ENCODE assay signal across 8 cellular contexts in the genomic region with DNA sequence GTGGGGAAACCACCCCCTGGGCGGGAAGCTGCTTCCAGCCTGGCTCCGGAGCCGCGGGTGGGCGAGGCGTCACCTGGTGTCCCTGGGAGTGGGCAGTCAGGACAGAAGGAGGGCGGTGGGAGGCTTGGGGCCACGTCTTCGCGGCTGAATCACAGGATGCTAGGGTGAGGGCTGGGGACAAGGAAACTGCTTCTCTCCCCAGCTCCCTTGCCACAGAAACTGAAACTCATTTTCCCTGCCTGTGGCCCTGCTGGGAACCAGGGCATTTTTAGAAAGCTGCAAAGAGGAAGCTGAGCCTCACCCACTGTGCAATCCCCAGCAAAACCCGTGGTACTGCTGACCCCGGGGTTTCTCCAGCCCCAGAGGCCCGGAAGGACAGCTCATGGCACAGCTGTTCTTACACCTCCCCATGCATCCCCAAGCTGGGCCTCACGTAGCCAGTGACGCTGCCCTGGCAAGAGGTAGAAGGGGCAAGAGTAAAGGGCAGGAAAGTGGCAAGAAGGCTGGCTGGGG. TPM values are rescaled to one million over a fixed set of nuclear protein-coding genes. Genes with fewer than 3 reads are reported as not detected.
DNase-seq lines count a peak whose midpoint lies in the region; ATAC-seq and TF ChIP-seq lines count a peak whose summit lies in the region.

No MANE protein-coding gene starts in this region.

- H3K36me3 ChIP-seq in HEK293 (ENCODE audit: control insufficient read depth in 2 of 2, insufficient read depth in 1 of 2, low read length in 2 of 2): no peaks in the 10 kb centered on the region
- H3K36me3 ChIP-seq in OCI-LY3 (replicated peaks; ENCODE audit: low read depth, low read length): peaks cover 4% of the 10 kb centered on the region
- H3K36me3 ChIP-seq in skeletal muscle satellite cell (ENCODE audit: insufficient read depth, low read length): no peaks in the 10 kb centered on the region

- H4K20me1 ChIP-seq in OCI-LY3 (ENCODE audit: insufficient read depth, low read length): no peaks in the 10 kb centered on the region

- CTCF ChIA-PET in HEK293 (lab: Yijun Ruan, JAX): interaction anchor here (0.5 to 2.3 kb wide), 10 partner anchors 12 to 189 kb away, joined by 3 to 8 read pairs (median 3); a partner anchor contains a TSS

- peak; percentile 56 for ATAC-seq in left ventricle myocardium superior

- peak; percentile 27 for TF ChIP-seq POLR2A in GM15510 (IDR thresholded peaks at IDR 0.05; ENCODE audit: borderline replicate concordance, extremely low read depth, insufficient read length)

- intact Hi-C loops in left ventricle myocardium superior (cut with micrococcal nuclease): no loop called here

- H3K27me3 ChIP-seq in OCI-LY3 (ENCODE audit: low read depth, low read length) (no peaks in the 10 kb centered on the region), skeletal muscle satellite cell (ENCODE audit: control insufficient read depth, insufficient read depth, low read length) (no peaks in the 10 kb centered on the region)

- H2AFZ ChIP-seq in OCI-LY3 (ENCODE audit: low read depth, low read length): no peak overlapping the region

- H3K9me3 ChIP-seq in HEK293 (ENCODE audit: control insufficient read depth, insufficient read depth, low read depth, low read length): no peaks in the 10 kb centered on the region
- H3K9me3 ChIP-seq in OCI-LY3 (ENCODE audit: insufficient read depth, low read length): no peaks in the 10 kb centered on the region
- no peaks in the 10 kb centered on the region for H3K9me3 ChIP-seq in skeletal muscle satellite cell (replicated peaks; ENCODE audit: low read length)

- H3K9ac ChIP-seq in OCI-LY3 (ENCODE audit: low read length): peak overlapping the region; percentile 68
- H3K9ac ChIP-seq in skeletal muscle satellite cell (ENCODE audit: low read depth, low read length): peak overlapping the region; percentile 62

- DNase-seq in amniotic epithelial cell (ENCODE audit: low read depth) (peak; percentile 78), left ventricle myocardium superior (peak; percentile 75), HUDEP-2 (lab: John Stamatoyannopoulos, UW; ENCODE audit: unreplicated experiment in 76 of 76) (no peak), NCI-H1105 (lab: John Stamatoyannopoulos, UW) (no peak)

- no peak overlapping the region for H3K27ac ChIP-seq in HEK293 (ENCODE audit: extremely low read depth, low read depth, low read length)
- peak overlapping the region; percentile 62 for H3K27ac ChIP-seq in OCI-LY3 (ENCODE audit: low read length)

- H3K4me3 ChIP-seq in HEK293 (ENCODE audit: low read depth, low read length) (no peak overlapping the region), OCI-LY3 (ENCODE audit: low read length) (peak overlapping the region; percentile 57), skeletal muscle satellite cell (ENCODE audit: low read length) (peak overlapping the region; percentile 41)

- POLR2A ChIA-PET in HEK293 (lab: Yijun Ruan, JAX): interaction anchor here (0.5 kb wide), 1 partner anchor 27 kb away, joined by 4 read pairs; no protein-coding TSS in a partner anchor

- no peak for TF ChIP-seq CTCF in HEK293 (tag by site-specific recombination; IDR thresholded peaks at IDR 0.05)
- no peak for TF ChIP-seq CTCF in OCI-LY3 (IDR thresholded peaks at IDR 0.05; ENCODE audit: low read depth, low read length)

- H3K4me1 ChIP-seq in HEK293 (ENCODE audit: control insufficient read depth, insufficient read depth, low read length) (peaks cover 4% of the 10 kb centered on the region; the same call in 1 of the 2 replicates), OCI-LY3 (ENCODE audit: low read length) (peaks cover 37% of the 10 kb centered on the region), skeletal muscle satellite cell (ENCODE audit: control insufficient read depth, insufficient read depth, low read length) (peaks cover 30% of the 10 kb centered on the region)

- H3K4me2 ChIP-seq in OCI-LY3 (ENCODE audit: low read length): peak overlapping the region; percentile 81
- H3K4me2 ChIP-seq in skeletal muscle satellite cell (ENCODE audit: low read length): peak overlapping the region; percentile 72

- H3K79me2 ChIP-seq in OCI-LY3 (ENCODE audit: low read length): peaks cover 9% of the 10 kb centered on the region

TF ChIP-seq in HEK293, 187 proteins besides CTCF, POLR2A, EP300 and RAD21 (continues in another document):
- no peak for TF ChIP-seq ZNF549 (tag by site-specific recombination; IDR thresholded peaks at IDR 0.05)
- TF ChIP-seq ZNF23 (tag by site-specific recombination; IDR thresholded peaks at IDR 0.05; ENCODE audit: borderline replicate concordance): no peak
- no peak for TF ChIP-seq ZNF529 (tag by site-specific recombination; IDR thresholded peaks at IDR 0.05; ENCODE audit: insufficient replicate concordance)
- no peak for TF ChIP-seq ZNF202 (tag by site-specific recombination; IDR thresholded peaks at IDR 0.05; ENCODE audit: borderline replicate concordance)
- TF ChIP-seq WT1 (tag by site-specific recombination; IDR thresholded peaks at IDR 0.05): no peak
- no peak for TF ChIP-seq ZNF248 (tag by site-specific recombination; IDR thresholded peaks at IDR 0.05)
- TF ChIP-seq, protein P1, sequence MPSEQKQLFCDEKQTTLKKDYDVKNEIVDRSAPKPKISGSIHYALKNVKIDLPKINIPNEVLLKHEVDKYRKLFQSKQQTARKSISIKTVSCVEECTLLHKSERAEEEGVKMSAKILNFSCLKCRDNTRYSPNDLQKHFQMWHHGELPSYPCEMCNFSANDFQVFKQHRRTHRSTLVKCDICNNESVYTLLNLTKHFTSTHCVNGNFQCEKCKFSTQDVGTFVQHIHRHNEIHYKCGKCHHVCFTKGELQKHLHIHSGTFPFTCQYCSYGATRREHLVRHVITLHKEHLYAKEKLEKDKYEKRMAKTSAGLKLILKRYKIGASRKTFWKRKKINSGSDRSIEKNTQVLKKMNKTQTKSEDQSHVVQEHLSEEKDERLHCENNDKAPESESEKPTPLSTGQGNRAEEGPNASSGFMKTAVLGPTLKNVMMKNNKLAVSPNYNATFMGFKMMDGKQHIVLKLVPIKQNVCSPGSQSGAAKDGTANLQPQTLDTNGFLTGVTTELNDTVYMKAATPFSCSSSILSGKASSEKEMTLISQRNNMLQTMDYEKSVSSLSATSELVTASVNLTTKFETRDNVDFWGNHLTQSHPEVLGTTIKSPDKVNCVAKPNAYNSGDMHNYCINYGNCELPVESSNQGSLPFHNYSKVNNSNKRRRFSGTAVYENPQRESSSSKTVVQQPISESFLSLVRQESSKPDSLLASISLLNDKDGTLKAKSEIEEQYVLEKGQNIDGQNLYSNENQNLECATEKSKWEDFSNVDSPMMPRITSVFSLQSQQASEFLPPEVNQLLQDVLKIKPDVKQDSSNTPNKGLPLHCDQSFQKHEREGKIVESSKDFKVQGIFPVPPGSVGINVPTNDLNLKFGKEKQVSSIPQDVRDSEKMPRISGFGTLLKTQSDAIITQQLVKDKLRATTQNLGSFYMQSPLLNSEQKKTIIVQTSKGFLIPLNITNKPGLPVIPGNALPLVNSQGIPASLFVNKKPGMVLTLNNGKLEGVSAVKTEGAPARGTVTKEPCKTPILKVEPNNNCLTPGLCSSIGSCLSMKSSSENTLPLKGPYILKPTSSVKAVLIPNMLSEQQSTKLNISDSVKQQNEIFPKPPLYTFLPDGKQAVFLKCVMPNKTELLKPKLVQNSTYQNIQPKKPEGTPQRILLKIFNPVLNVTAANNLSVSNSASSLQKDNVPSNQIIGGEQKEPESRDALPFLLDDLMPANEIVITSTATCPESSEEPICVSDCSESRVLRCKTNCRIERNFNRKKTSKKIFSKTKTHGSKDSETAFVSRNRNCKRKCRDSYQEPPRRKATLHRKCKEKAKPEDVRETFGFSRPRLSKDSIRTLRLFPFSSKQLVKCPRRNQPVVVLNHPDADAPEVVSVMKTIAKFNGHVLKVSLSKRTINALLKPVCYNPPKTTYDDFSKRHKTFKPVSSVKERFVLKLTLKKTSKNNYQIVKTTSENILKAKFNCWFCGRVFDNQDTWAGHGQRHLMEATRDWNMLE (tag by site-specific recombination; conservative IDR thresholded peaks at IDR 0.05; ENCODE audit: low read depth): no peak
- TF ChIP-seq, protein P2, sequence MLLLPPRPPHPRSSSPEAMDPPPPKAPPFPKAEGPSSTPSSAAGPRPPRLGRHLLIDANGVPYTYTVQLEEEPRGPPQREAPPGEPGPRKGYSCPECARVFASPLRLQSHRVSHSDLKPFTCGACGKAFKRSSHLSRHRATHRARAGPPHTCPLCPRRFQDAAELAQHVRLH (tag by site-specific recombination; IDR thresholded peaks at IDR 0.05): no peak
- TF ChIP-seq ZNF677 (tag by site-specific recombination; IDR thresholded peaks at IDR 0.05): no peak
- TF ChIP-seq, protein P3, sequence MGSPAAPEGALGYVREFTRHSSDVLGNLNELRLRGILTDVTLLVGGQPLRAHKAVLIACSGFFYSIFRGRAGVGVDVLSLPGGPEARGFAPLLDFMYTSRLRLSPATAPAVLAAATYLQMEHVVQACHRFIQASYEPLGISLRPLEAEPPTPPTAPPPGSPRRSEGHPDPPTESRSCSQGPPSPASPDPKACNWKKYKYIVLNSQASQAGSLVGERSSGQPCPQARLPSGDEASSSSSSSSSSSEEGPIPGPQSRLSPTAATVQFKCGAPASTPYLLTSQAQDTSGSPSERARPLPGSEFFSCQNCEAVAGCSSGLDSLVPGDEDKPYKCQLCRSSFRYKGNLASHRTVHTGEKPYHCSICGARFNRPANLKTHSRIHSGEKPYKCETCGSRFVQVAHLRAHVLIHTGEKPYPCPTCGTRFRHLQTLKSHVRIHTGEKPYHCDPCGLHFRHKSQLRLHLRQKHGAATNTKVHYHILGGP (tag by site-specific recombination; IDR thresholded peaks at IDR 0.05): no peak
- TF ChIP-seq, protein P4, sequence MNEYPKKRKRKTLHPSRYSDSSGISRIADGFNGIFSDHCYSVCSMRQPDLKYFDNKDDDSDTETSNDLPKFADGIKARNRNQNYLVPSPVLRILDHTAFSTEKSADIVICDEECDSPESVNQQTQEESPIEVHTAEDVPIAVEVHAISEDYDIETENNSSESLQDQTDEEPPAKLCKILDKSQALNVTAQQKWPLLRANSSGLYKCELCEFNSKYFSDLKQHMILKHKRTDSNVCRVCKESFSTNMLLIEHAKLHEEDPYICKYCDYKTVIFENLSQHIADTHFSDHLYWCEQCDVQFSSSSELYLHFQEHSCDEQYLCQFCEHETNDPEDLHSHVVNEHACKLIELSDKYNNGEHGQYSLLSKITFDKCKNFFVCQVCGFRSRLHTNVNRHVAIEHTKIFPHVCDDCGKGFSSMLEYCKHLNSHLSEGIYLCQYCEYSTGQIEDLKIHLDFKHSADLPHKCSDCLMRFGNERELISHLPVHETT (tag by site-specific recombination; IDR thresholded peaks at IDR 0.05): no peak

RNA-seq across cellular contexts. Expression of a gene that starts 8.2 kb away (rescaled TPM):
- 17.7 TPM for total RNA-seq in left ventricle myocardium superior
- 6.6 and 9.6 TPM in 2 replicates for total RNA-seq in skeletal muscle satellite cell (2012; rRNA removed)

RNA-seq across cellular contexts. Expression of a gene that starts 25.6 kb away (rescaled TPM):
- not detected for total RNA-seq in left ventricle myocardium superior
- under 0.01 TPM in 1 of 2 replicates, not detected in the other for total RNA-seq in skeletal muscle satellite cell (2012; rRNA removed)

RNA-seq across cellular contexts. Expression of a gene that starts 40.1 kb away (rescaled TPM):
- total RNA-seq in left ventricle myocardium superior: 39.0 TPM
- 23.8 and 26.0 TPM in 2 replicates for total RNA-seq in skeletal muscle satellite cell (2012; rRNA removed)

RNA-seq across cellular contexts. Expression of a gene that starts 44.5 kb away (rescaled TPM):
- total RNA-seq in left ventricle myocardium superior: 28.0 TPM
- total RNA-seq in skeletal muscle satellite cell (2012; rRNA removed): 12.7 and 12.9 TPM in 2 replicates

RNA-seq across cellular contexts. Expression of a gene that starts 46.8 kb away (rescaled TPM):
- 4.3 TPM for total RNA-seq in left ventricle myocardium superior
- 0.22 and 1.0 TPM in 2 replicates for total RNA-seq in skeletal muscle satellite cell (2012; rRNA removed)

Comparison
In these comparisons a context has a peak if more than half of its experiments do, and no peak if none do; other contexts are left out.
1. DNase-seq: peak in amniotic epithelial cell (single experiment) and left ventricle myocardium superior (single experiment); none in HUDEP-2 (0 of 76) and NCI-H1105 (single experiment).